In the genomic region with DNA sequence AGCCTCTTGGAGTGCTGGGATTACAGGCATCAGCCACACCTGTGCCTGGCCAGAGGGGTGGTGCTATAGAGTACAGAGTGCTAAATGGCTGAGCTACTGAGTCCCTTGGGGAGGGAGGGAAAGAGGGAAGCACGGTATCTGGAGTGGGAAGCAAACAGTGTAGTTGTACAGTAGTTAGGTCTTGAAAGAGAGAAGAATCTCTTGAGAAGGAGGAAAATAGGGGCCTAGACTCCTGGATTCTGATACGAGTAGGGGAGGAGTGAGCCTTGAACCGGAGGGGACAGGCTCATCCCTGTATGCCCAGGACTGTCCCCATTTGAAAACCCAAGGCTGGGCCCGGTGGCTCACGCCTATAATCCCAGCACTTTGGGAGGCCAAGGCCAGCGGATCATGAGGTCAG, we compare ENCODE assay signal across 22 cellular contexts. TPM values are rescaled to one million over a fixed set of nuclear protein-coding genes. Genes with fewer than 3 reads are reported as not detected.
DNase-seq lines count a peak whose midpoint lies in the region; ATAC-seq, FAIRE-seq and TF ChIP-seq lines count a peak whose summit lies in the region.
"Had no signal": no experiment of that assay in that cellular context is flagged by ENCODE, and none has a peak within 500 bp of the region (broad histone marks: within the 10 kb centered on the region; RNA-seq: fewer than 3 reads in every experiment).

No MANE protein-coding gene starts in this region.

- H3K9me3 ChIP-seq in naive thymus-derived CD4-positive, alpha-beta T cell (ENCODE audit: control insufficient read depth in 2 of 3, low read length in 3 of 3), result no peaks in the 10 kb centered on the region
- no peaks in the 10 kb centered on the region for H3K9me3 ChIP-seq in upper lobe of right lung
- no peaks in the 10 kb centered on the region for H3K9me3 ChIP-seq in pancreas
- H3K9me3 ChIP-seq: heart left ventricle had no signal

- peaks cover 58% of the 10 kb centered on the region for H3K36me3 Mint-ChIP-seq in activated CD4-positive, alpha-beta T cell treated with anti-CD3 and anti-CD28 coated beads, Interleukin-2, amount 10 ng/mL, durations not matched to agents 7 days and 5 days (ENCODE audit: low read depth)
- peaks cover 42% of the 10 kb centered on the region for H3K36me3 Mint-ChIP-seq in activated CD8-positive, alpha-beta T cell treated with anti-CD3 and anti-CD28 coated beads for 36 hours (ENCODE audit: low read depth)
- H3K36me3 Mint-ChIP-seq in naive thymus-derived CD4-positive, alpha-beta T cell, result peaks cover 14 to 51% (median 27%) of the 10 kb centered on the region in 5 donors

- H3K9me3 Mint-ChIP-seq in activated CD4-positive, alpha-beta T cell treated with anti-CD3 and anti-CD28 coated beads, Interleukin-2, amount 10 ng/mL, durations not matched to agents 7 days and 5 days, result peaks cover 5% of the 10 kb centered on the region
- H3K9me3 Mint-ChIP-seq in activated CD8-positive, alpha-beta T cell treated with anti-CD3 and anti-CD28 coated beads for 36 hours, result no peaks in the 10 kb centered on the region
- H3K9me3 Mint-ChIP-seq in naive thymus-derived CD4-positive, alpha-beta T cell, result peaks cover 0 to 10% (median 3%) of the 10 kb centered on the region in 11 donors
- H3K9me3 Mint-ChIP-seq: H9, mesothelial cell of epicardium had no signal

- peaks cover 0 to 22% (median 6%) of the 10 kb centered on the region in 3 experiments for H3K36me3 ChIP-seq in naive thymus-derived CD4-positive, alpha-beta T cell (ENCODE audit: control insufficient read depth in 2 of 3, insufficient read depth in 3 of 3, low read length in 3 of 3)
- H3K36me3 ChIP-seq in upper lobe of right lung, result peaks cover 34% of the 10 kb centered on the region
- H3K36me3 ChIP-seq in pancreas, result peaks cover 0 to 11% (median 5%) of the 10 kb centered on the region in 3 donors

- H3K4me1 ChIP-seq in naive thymus-derived CD4-positive, alpha-beta T cell (ENCODE audit: control insufficient read depth in 2 of 2, insufficient read depth in 2 of 2, low read length in 2 of 2), result peaks cover 17 to 59% of the 10 kb centered on the region in 2 donors
- H3K4me1 ChIP-seq in upper lobe of right lung (peaks cover 13% of the 10 kb centered on the region), pancreas (no peaks in the 10 kb centered on the region)

- DNase-seq in activated CD4-positive, alpha-beta T cell treated with anti-CD3 and anti-CD28 coated beads, Interleukin-2, amount 10 ng/mL, durations not matched to agents 7 days and 5 days, result no peak
- DNase-seq in activated CD4-positive, alpha-beta T cell treated with anti-CD3 and anti-CD28 coated beads, Interleukin-2, amount 50 U/mL, for 1 hour, result no peak
- no peak for DNase-seq in activated CD8-positive, alpha-beta T cell treated with anti-CD3 and anti-CD28 coated beads for 36 hours
- DNase-seq in naive thymus-derived CD4-positive, alpha-beta T cell, result no peak
- DNase-seq in dorsolateral prefrontal cortex, result no peak
- no peak for DNase-seq in upper lobe of right lung
- no peak for DNase-seq in pancreas
- DNase-seq: activated effector memory CD4-positive, alpha-beta T cell treated with Interleukin-2 at 50 U/mL for 16 hours; GDM1; H9; NCI-H1092; NCI-H2227 treated with DMSO at 0.1 percent for 48 hours; SHP77 had no signal

- POLR2A ChIA-PET in activated CD4-positive, alpha-beta T cell treated with anti-CD3 and anti-CD28 coated beads, Interleukin-2, amount 10 ng/mL, durations not matched to agents 7 days and 5 days (lab: Charles Lee), result interaction anchor here (0.6 kb wide), 2 partner anchors 1658 to 1782 kb away, joined by 3 read pairs; no protein-coding TSS in a partner anchor
- POLR2A ChIA-PET in activated CD8-positive, alpha-beta T cell treated with anti-CD3 and anti-CD28 coated beads for 36 hours (lab: Charles Lee), result interaction anchor here (1.0 kb wide), 1 partner anchor 287 kb away, joined by 3 read pairs; the partner anchor contains the start of gene LENG1
- POLR2A ChIA-PET in naive thymus-derived CD4-positive, alpha-beta T cell (lab: Charles Lee), result interaction anchor here (0.7 to 1.1 kb wide), 2 partner anchors 233 to 1772 kb away, joined by 3 read pairs; no protein-coding TSS in a partner anchor

- ATAC-seq in activated CD8-positive, alpha-beta T cell treated with anti-CD3 and anti-CD28 coated beads for 36 hours, result no peak
- ATAC-seq in naive thymus-derived CD4-positive, alpha-beta T cell, result no peak
- no peak for ATAC-seq in upper lobe of right lung
- ATAC-seq in pancreas, result no peak
- ATAC-seq: heart left ventricle; stimulated activated effector memory CD8-positive, alpha-beta T cell treated with anti-CD3 and anti-CD28 coated beads, Interleukin-12 subunit alpha, Interleukin-12 subunit beta, amount 100 ng/mL, for 72 hours had no signal

- CTCF ChIA-PET in activated CD4-positive, alpha-beta T cell treated with anti-CD3 and anti-CD28 coated beads, Interleukin-2, amount 10 ng/mL, durations not matched to agents 7 days and 5 days (lab: Charles Lee), result no interaction called here
- CTCF ChIA-PET in activated CD8-positive, alpha-beta T cell treated with anti-CD3 and anti-CD28 coated beads for 36 hours (lab: Charles Lee), result no interaction called here
- CTCF ChIA-PET in naive thymus-derived CD4-positive, alpha-beta T cell (lab: Charles Lee), result interaction anchor here (0.6 to 1.2 kb wide), 2 partner anchors 9 to 359 kb away, joined by 3 to 8 read pairs; partner anchors contain the start of gene PRKCG

- no peaks in the 10 kb centered on the region for H3K27me3 Mint-ChIP-seq in activated CD4-positive, alpha-beta T cell treated with anti-CD3 and anti-CD28 coated beads, Interleukin-2, amount 10 ng/mL, durations not matched to agents 7 days and 5 days
- no peaks in the 10 kb centered on the region for H3K27me3 Mint-ChIP-seq in activated CD8-positive, alpha-beta T cell treated with anti-CD3 and anti-CD28 coated beads for 36 hours
- H3K27me3 Mint-ChIP-seq in naive thymus-derived CD4-positive, alpha-beta T cell, result no peaks in the 10 kb centered on the region

- H3K27me3 ChIP-seq in naive thymus-derived CD4-positive, alpha-beta T cell (ENCODE audit: control insufficient read depth in 2 of 2, insufficient read depth in 2 of 2, low read length in 2 of 2), result no peaks in the 10 kb centered on the region
- H3K27me3 ChIP-seq in dorsolateral prefrontal cortex (no peaks in the 10 kb centered on the region), upper lobe of right lung (no peaks in the 10 kb centered on the region), pancreas (no peaks in the 10 kb centered on the region)
- H3K27me3 ChIP-seq: heart left ventricle had no signal

- intact Hi-C loops in activated CD8-positive, alpha-beta T cell treated with anti-CD3 and anti-CD28 coated beads for 36 hours (cut with micrococcal nuclease), result no loop called here
- intact Hi-C loops in naive thymus-derived CD4-positive, alpha-beta T cell (cut with micrococcal nuclease), result no loop called here
- intact Hi-C loops in dorsolateral prefrontal cortex (cut with DNase I) (no loop called here), upper lobe of right lung (cut with DNase I) (no loop called here), pancreas (cut with DNase I) (no loop called here)

- no peak for TF ChIP-seq CTCF in activated CD8-positive, alpha-beta T cell treated with anti-CD3 and anti-CD28 coated beads for 36 hours (IDR thresholded peaks at IDR 0.05)
- TF ChIP-seq CTCF in dorsolateral prefrontal cortex (IDR thresholded peaks at IDR 0.05 in 54 of 56, conservative IDR thresholded peaks at IDR 0.05 in 2 of 56; ENCODE audit: low read depth in 1 of 56, partially characterized antibody in 56 of 56) (no peak), upper lobe of right lung (IDR thresholded peaks at IDR 0.05) (no peak), pancreas (IDR thresholded peaks at IDR 0.05) (no peak)

- peaks cover 72% of the 10 kb centered on the region for H3K4me1 Mint-ChIP-seq in activated CD4-positive, alpha-beta T cell treated with anti-CD3 and anti-CD28 coated beads, Interleukin-2, amount 10 ng/mL, durations not matched to agents 7 days and 5 days
- peaks cover 57% of the 10 kb centered on the region for H3K4me1 Mint-ChIP-seq in activated CD8-positive, alpha-beta T cell treated with anti-CD3 and anti-CD28 coated beads for 36 hours (ENCODE audit: low read depth)
- peaks cover 50 to 75% (median 65%) of the 10 kb centered on the region in 7 donors for H3K4me1 Mint-ChIP-seq in naive thymus-derived CD4-positive, alpha-beta T cell

- H3K4me3 Mint-ChIP-seq in activated CD4-positive, alpha-beta T cell treated with anti-CD3 and anti-CD28 coated beads, Interleukin-2, amount 10 ng/mL, durations not matched to agents 7 days and 5 days, result no peak overlapping the region
- H3K4me3 Mint-ChIP-seq in activated CD8-positive, alpha-beta T cell treated with anti-CD3 and anti-CD28 coated beads for 36 hours, result no peak overlapping the region
- H3K4me3 Mint-ChIP-seq in naive thymus-derived CD4-positive, alpha-beta T cell, result peak overlapping the region in 9 of 10 donors; percentile 33 to 76 (median 50)
- H3K4me3 Mint-ChIP-seq: H9; mesothelial cell of epicardium; stimulated activated effector memory CD8-positive, alpha-beta T cell treated with anti-CD3 and anti-CD28 coated beads, Interleukin-12 subunit alpha, Interleukin-12 subunit beta, amount 100 ng/mL, for 72 hours had no signal

- H3K27ac Mint-ChIP-seq in activated CD4-positive, alpha-beta T cell treated with anti-CD3 and anti-CD28 coated beads, Interleukin-2, amount 10 ng/mL, durations not matched to agents 7 days and 5 days, result peak overlapping the region; percentile 92
- H3K27ac Mint-ChIP-seq in activated CD8-positive, alpha-beta T cell treated with anti-CD3 and anti-CD28 coated beads for 36 hours, result peak overlapping the region; percentile 57
- H3K27ac Mint-ChIP-seq in naive thymus-derived CD4-positive, alpha-beta T cell, result peak overlapping the region in 8 of 9 donors; percentile 89 to 98 (median 93)
- H3K27ac Mint-ChIP-seq: mesothelial cell of epicardium; stimulated activated effector memory CD8-positive, alpha-beta T cell treated with anti-CD3 and anti-CD28 coated beads, Interleukin-12 subunit alpha, Interleukin-12 subunit beta, amount 100 ng/mL, for 72 hours had no signal

- peak; percentile 65 for FAIRE-seq in G401.6 (lab: Jason Lieb, UNC)
- FAIRE-seq in pancreas (lab: Jason Lieb, UNC), result no peak
- FAIRE-seq: GM12892 had no signal

- H3K4me3 ChIP-seq in naive thymus-derived CD4-positive, alpha-beta T cell (ENCODE audit: low read length), result no peak overlapping the region
- H3K4me3 ChIP-seq in dorsolateral prefrontal cortex (no peak overlapping the region), upper lobe of right lung (no peak overlapping the region), pancreas (no peak overlapping the region)
- H3K4me3 ChIP-seq: heart left ventricle, skin epidermis had no signal

- WGBS in pancreas, 2 donors, result 74 to 77% methylated on average over 6 of the region's 6 CpGs

- H3K27ac ChIP-seq in naive thymus-derived CD4-positive, alpha-beta T cell (ENCODE audit: low read depth, low read length), result peak overlapping the region; percentile 9
- H3K27ac ChIP-seq in dorsolateral prefrontal cortex (peak overlapping the region in 2 of 59 donors; percentile 14 to 27), upper lobe of right lung (no peak overlapping the region), pancreas (no peak overlapping the region)

RNA-seq across cellular contexts. Expression of gene MYADM, which starts 5.1 kb away (rescaled TPM):
- total RNA-seq in activated CD4-positive, alpha-beta T cell treated with anti-CD3 and anti-CD28 coated beads, Interleukin-2, amount 10 ng/mL, durations not matched to agents 7 days and 5 days, result 100 to 1,000 TPM; 107 to 122 TPM
- 10 to 100 TPM; 64.7 to 69.9 TPM for total RNA-seq in activated CD8-positive, alpha-beta T cell treated with anti-CD3 and anti-CD28 coated beads for 36 hours
- total RNA-seq in naive thymus-derived CD4-positive, alpha-beta T cell, result 100 to 1,000 TPM in 3 of 5 experiments, 10 to 100 TPM in 2; 51.5 to 524 (median 116) TPM
- polyA plus RNA-seq in naive thymus-derived CD4-positive, alpha-beta T cell, result 10 to 100 TPM; 60.6 to 61.3 TPM
- total RNA-seq in dorsolateral prefrontal cortex (10 to 100 TPM; 34.7 to 86.2 (median 66.1) TPM), upper lobe of right lung (131 TPM), pancreas (10 to 100 TPM; 21.5 to 57.6 (median 31.0) TPM)
- polyA plus RNA-seq in pancreas, result 10 to 100 TPM; 14.0 to 40.6 TPM

RNA-seq across cellular contexts. Expression of gene PRKCG, which starts 9.2 kb away (rescaled TPM):
- under 1 TPM; 0.40 to 0.45 TPM for total RNA-seq in activated CD4-positive, alpha-beta T cell treated with anti-CD3 and anti-CD28 coated beads, Interleukin-2, amount 10 ng/mL, durations not matched to agents 7 days and 5 days
- under 1 TPM in 1 of 2 experiments, not detected in 1; 0.11 TPM for total RNA-seq in activated CD8-positive, alpha-beta T cell treated with anti-CD3 and anti-CD28 coated beads for 36 hours
- 1 to 10 TPM in 2 of 5 experiments, not detected in 3; 1.6 to 2.4 TPM for total RNA-seq in naive thymus-derived CD4-positive, alpha-beta T cell
- under 1 TPM in 1 of 2 donors, not detected in 1; 0.05 TPM for polyA plus RNA-seq in naive thymus-derived CD4-positive, alpha-beta T cell
- total RNA-seq in dorsolateral prefrontal cortex, result 100 to 1,000 TPM in 10 of 120 experiments, 10 to 100 TPM in 110; 20.3 to 131 (median 70.1) TPM
- not detected for total RNA-seq in upper lobe of right lung
- total RNA-seq in pancreas, result under 1 TPM in 5 of 6 donors, not detected in 1; 0.16 to 0.38 (median 0.18) TPM
- 1 to 10 TPM in 1 of 2 donors, under 1 TPM in 1; 0.99 to 2.2 TPM for polyA plus RNA-seq in pancreas
- polyA plus RNA-seq: heart left ventricle had no signal

RNA-seq across cellular contexts. Expression of gene CACNG7, which starts 36.3 kb away (rescaled TPM):
- total RNA-seq in activated CD4-positive, alpha-beta T cell treated with anti-CD3 and anti-CD28 coated beads, Interleukin-2, amount 10 ng/mL, durations not matched to agents 7 days and 5 days, result not detected
- total RNA-seq in activated CD8-positive, alpha-beta T cell treated with anti-CD3 and anti-CD28 coated beads for 36 hours, result not detected
- not detected for total RNA-seq in naive thymus-derived CD4-positive, alpha-beta T cell
- polyA plus RNA-seq in naive thymus-derived CD4-positive, alpha-beta T cell, result not detected
- total RNA-seq in dorsolateral prefrontal cortex (100 to 1,000 TPM in 11 of 120 experiments, 10 to 100 TPM in 109; 48.4 to 114 (median 84.9) TPM), upper lobe of right lung (not detected), pancreas (under 1 TPM in 2 of 6 donors, not detected in 4; 0.04 to 0.09 TPM)
- under 1 TPM; 0.02 to 0.08 TPM for polyA plus RNA-seq in pancreas
- total RNA-seq: A673, heart left ventricle, kidney epithelial cell, osteocyte had no signal
- polyA plus RNA-seq: heart left ventricle had no signal

RNA-seq across cellular contexts. Expression of gene NLRP12, which starts 48.6 kb away (rescaled TPM):
- total RNA-seq in activated CD4-positive, alpha-beta T cell treated with anti-CD3 and anti-CD28 coated beads, Interleukin-2, amount 10 ng/mL, durations not matched to agents 7 days and 5 days, result not detected
- under 1 TPM in 1 of 2 experiments, not detected in 1; 0.07 TPM for total RNA-seq in activated CD8-positive, alpha-beta T cell treated with anti-CD3 and anti-CD28 coated beads for 36 hours
- total RNA-seq in naive thymus-derived CD4-positive, alpha-beta T cell, result 10 to 100 TPM in 1 of 5 experiments, 1 to 10 TPM in 1, under 1 TPM in 1, not detected in 2; 0.14 to 16.1 (median 1.8) TPM
- polyA plus RNA-seq in naive thymus-derived CD4-positive, alpha-beta T cell, result not detected
- 1 to 10 TPM in 1 of 120 experiments, under 1 TPM in 80, not detected in 39; 0.10 to 1.3 (median 0.25) TPM for total RNA-seq in dorsolateral prefrontal cortex
- 4.0 TPM for total RNA-seq in upper lobe of right lung
- total RNA-seq in pancreas, result under 1 TPM in 5 of 6 donors, not detected in 1; 0.08 to 0.81 (median 0.32) TPM
- polyA plus RNA-seq in pancreas, result under 1 TPM; 0.02 to 0.19 TPM
- total RNA-seq: A673, kidney epithelial cell, osteocyte had no signal

Comparison
In these comparisons a context has a peak if more than half of its experiments do, and no peak if none do; other contexts are left out.
1. H3K4me3 Mint-ChIP-seq: peak in naive thymus-derived CD4-positive, alpha-beta T cell (9 of 10); none in activated CD4-positive, alpha-beta T cell treated with anti-CD3 and anti-CD28 coated beads, Interleukin-2, amount 10 ng/mL, durations not matched to agents 7 days and 5 days (single experiment) and activated CD8-positive, alpha-beta T cell treated with anti-CD3 and anti-CD28 coated beads for 36 hours (single experiment).
2. RNA of gene PRKCG, which starts 9.2 kb away (total RNA-seq): 20.3 to 131 TPM in dorsolateral prefrontal cortex; 0.40 to 0.45 TPM in activated CD4-positive, alpha-beta T cell treated with anti-CD3 and anti-CD28 coated beads, Interleukin-2, amount 10 ng/mL, durations not matched to agents 7 days and 5 days, 1.6 to 2.4 TPM in naive thymus-derived CD4-positive, alpha-beta T cell, 0.16 to 0.38 TPM in pancreas, 0.11 TPM in activated CD8-positive, alpha-beta T cell treated with anti-CD3 and anti-CD28 coated beads for 36 hours and not detected in upper lobe of right lung (single experiment); every median in the first group is over 4 times any median in the second.
3. RNA of gene CACNG7, which starts 36.3 kb away (total RNA-seq): 48.4 to 114 TPM in dorsolateral prefrontal cortex; 0.04 to 0.09 TPM in pancreas, not detected in activated CD4-positive, alpha-beta T cell treated with anti-CD3 and anti-CD28 coated beads, Interleukin-2, amount 10 ng/mL, durations not matched to agents 7 days and 5 days, not detected in activated CD8-positive, alpha-beta T cell treated with anti-CD3 and anti-CD28 coated beads for 36 hours, not detected in naive thymus-derived CD4-positive, alpha-beta T cell and not detected in upper lobe of right lung (single experiment); every median in the first group is over 10 times any median in the second.
4. Peak in every context shown above with its lines, with median percentiles within 50 percentile points of each other: H3K27ac Mint-ChIP-seq.